In the genomic region with DNA sequence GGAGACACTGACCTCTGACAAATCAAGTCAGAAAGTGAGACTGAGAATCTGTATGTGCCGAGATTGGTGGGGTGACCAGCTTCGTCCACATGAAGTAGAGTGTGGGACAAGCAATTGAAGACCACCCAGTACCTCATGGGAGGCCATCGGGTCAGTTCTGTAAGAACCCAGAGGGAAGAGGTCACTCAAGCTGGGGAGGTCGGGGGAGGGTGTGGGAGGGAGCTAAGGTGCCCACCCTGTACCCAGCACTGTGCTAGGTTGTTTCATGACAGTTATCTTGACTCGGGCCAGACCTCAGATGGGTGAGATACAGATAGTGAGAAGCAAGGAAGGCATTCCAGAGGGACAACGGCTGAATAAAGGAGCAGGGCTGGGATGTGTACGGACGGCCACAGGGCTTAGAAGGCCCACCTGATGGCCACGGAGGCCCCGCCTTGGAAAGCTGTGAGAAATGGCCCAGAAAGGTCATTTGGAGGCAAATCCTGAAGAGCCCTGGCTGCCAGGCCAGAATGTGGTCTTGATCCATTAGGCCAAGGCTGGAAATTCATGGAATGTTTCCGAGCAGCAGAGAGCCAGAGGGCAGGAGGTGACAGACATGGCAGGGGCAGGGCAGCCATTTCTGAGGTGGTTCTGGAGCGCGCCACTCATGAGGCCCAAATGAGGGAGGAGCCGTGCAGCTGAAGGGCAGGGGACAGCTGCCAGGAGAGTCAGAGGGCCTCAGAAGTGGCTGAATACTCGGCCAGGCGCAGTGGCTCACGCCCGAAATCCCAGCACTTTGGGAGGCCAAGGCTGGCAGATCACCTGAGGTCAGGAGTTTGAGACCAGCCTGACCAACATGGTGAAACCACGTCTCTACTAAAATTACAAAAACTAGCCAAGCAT, we compare ENCODE assay signal across 1 cellular context.
A peak's percentile ranks its signal among the peaks of the same experiment; 100 is the strongest.
TF ChIP-seq lines count a peak whose summit lies in the region.

No MANE protein-coding gene starts in this region.

TF ChIP-seq in HepG2, 621 proteins besides CTCF, POLR2A, EP300 and RAD21:
- TF ChIP-seq ZSCAN20 (CRISPR knock-in tag; IDR thresholded peaks at IDR 0.05; ENCODE audit: borderline replicate concordance) (no peak), ZNF768 (CRISPR knock-in tag; IDR thresholded peaks at IDR 0.05) (no peak), ZNF891 (CRISPR knock-in tag; IDR thresholded peaks at IDR 0.05) (0 out of 2 replicates have a peak, but pooled peaks have one; percentile 44), RBM39 (IDR thresholded peaks at IDR 0.05; ENCODE audit: low read depth, low read length, poor library complexity, severe bottlenecking) (peak; percentile 4), SIN3B (IDR thresholded peaks at IDR 0.05; ENCODE audit: low read length) (no peak), KLF6 (CRISPR knock-in tag; IDR thresholded peaks at IDR 0.05) (no peak), ZNF430 (CRISPR knock-in tag; IDR thresholded peaks at IDR 0.05) (no peak)
